In the genomic region with DNA sequence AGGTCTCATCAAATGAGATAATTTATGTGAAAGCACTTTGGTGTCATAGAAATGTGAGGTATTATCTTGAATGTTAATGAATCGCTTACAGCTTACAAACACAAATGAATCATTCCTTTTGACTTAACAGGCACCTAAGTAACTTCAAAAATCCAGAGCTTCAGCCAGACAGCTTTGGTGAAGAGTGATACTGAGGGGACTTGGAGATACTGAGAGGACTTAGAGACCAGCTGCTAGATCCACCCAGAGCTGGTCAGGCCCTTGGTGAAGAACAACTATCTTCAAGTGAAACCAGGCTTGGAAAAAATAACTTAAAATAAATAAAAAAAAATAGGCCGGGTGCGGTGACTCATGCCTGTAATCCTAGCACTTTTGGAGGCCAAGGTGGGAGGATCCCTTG, we compare ENCODE assay signal across 23 cellular contexts. TPM values are rescaled to one million over a fixed set of nuclear protein-coding genes. Genes with fewer than 3 reads are reported as not detected.
DNase-seq lines count a peak whose midpoint lies in the region; ATAC-seq, FAIRE-seq and TF ChIP-seq lines count a peak whose summit lies in the region.
"Had no signal": no experiment of that assay in that cellular context is flagged by ENCODE, and none has a peak within 500 bp of the region (broad histone marks: within the 10 kb centered on the region; RNA-seq: fewer than 3 reads in every experiment).

No MANE protein-coding gene starts in this region.

- no peaks in the 10 kb centered on the region for H3K27me3 ChIP-seq in endothelial cell of umbilical vein (ENCODE audit: control insufficient read depth in 2 of 2, insufficient read depth in 2 of 2, low read length in 2 of 2)
- no peaks in the 10 kb centered on the region for H3K27me3 ChIP-seq in left lung
- H3K27me3 ChIP-seq: right atrium auricular region had no signal

- no peak overlapping the region for H3K9ac ChIP-seq in endothelial cell of umbilical vein (replicated peaks; ENCODE audit: extremely low read depth, insufficient read depth, low read length)
- H3K9ac ChIP-seq: KMS-11 had no signal

- H3K9me3 ChIP-seq in endothelial cell of umbilical vein (replicated peaks; ENCODE audit: control insufficient read depth, insufficient read depth, low read length) (no peaks in the 10 kb centered on the region), left lung (no peaks in the 10 kb centered on the region)
- H3K9me3 ChIP-seq: right atrium auricular region had no signal

- H3K4me1 ChIP-seq in endothelial cell of umbilical vein (ENCODE audit: control insufficient read depth, extremely low read depth, insufficient read depth, low read length), result peaks cover 48% of the 10 kb centered on the region
- peaks cover 8 to 58% of the 10 kb centered on the region in 2 donors for H3K4me1 ChIP-seq in left lung

- no peak overlapping the region for H2AFZ ChIP-seq in endothelial cell of umbilical vein (ENCODE audit: low read depth, low read length)

- no peak for ATAC-seq in left lung
- ATAC-seq: stimulated activated effector memory CD8-positive, alpha-beta T cell treated with anti-CD3 and anti-CD28 coated beads, Interleukin-12 subunit alpha, Interleukin-12 subunit beta, amount 100 ng/mL, for 72 hours had no signal

- no peaks in the 10 kb centered on the region for H3K36me3 ChIP-seq in endothelial cell of umbilical vein (ENCODE audit: control insufficient read depth in 2 of 2, extremely low read depth in 1 of 2, insufficient read depth in 2 of 2, low read length in 2 of 2)
- H3K36me3 ChIP-seq in left lung, result peaks cover 0 to 10% of the 10 kb centered on the region in 2 donors
- H3K36me3 ChIP-seq: right atrium auricular region had no signal

- H3K79me2 ChIP-seq in endothelial cell of umbilical vein (ENCODE audit: control insufficient read depth, insufficient read depth, low read length), result peaks cover 27% of the 10 kb centered on the region

- TF ChIP-seq CTCF in endothelial cell of umbilical vein (IDR thresholded peaks at IDR 0.05; ENCODE audit: extremely low read depth in 1 of 2, insufficient read depth in 1 of 2, low read depth in 1 of 2, low read length in 2 of 2) (no peak), left lung (IDR thresholded peaks at IDR 0.05) (no peak)

- no peak for TF ChIP-seq POLR2A in endothelial cell of umbilical vein (IDR thresholded peaks at IDR 0.05; ENCODE audit: low read depth, low read length)

- dilution Hi-C loops in endothelial cell of umbilical vein (cut with MboI; ENCODE audit: extremely low pct_ligation_motif_present, low sequenced_read_pairs), result no loop called here

- no peaks in the 10 kb centered on the region for H4K20me1 ChIP-seq in endothelial cell of umbilical vein (replicated peaks; ENCODE audit: control insufficient read depth, extremely low read depth, insufficient read depth, low read length)

- H3K9me1 ChIP-seq in endothelial cell of umbilical vein (replicated peaks; ENCODE audit: control insufficient read depth, extremely low read depth, insufficient read depth, low read length), result no peaks in the 10 kb centered on the region

- CTCF ChIA-PET in endothelial cell of umbilical vein (lab: Charles Lee), result interaction anchor here (1.4 to 2.4 kb wide), 3 partner anchors 8 to 201 kb away, joined by 3 to 8 read pairs (median 4); no protein-coding TSS in a partner anchor

- H3K4me3 ChIP-seq in endothelial cell of umbilical vein (replicated peaks in 1 of 3; ENCODE audit: insufficient read depth in 1 of 3, low read depth in 1 of 3, low read length in 3 of 3) (no peak overlapping the region), left lung (no peak overlapping the region)
- H3K4me3 ChIP-seq: lung, right atrium auricular region had no signal

- FAIRE-seq in endothelial cell of umbilical vein (lab: Jason Lieb, UNC), result no peak
- FAIRE-seq: GM12892 had no signal

- DNase-seq in ELR (ENCODE audit: low read depth), result peak; percentile 22
- DNase-seq in RKO (ENCODE audit: low spot score), result peak; percentile 29
- DNase-seq in endothelial cell of umbilical vein (ENCODE audit: low read depth, low spot score), result no peak
- DNase-seq in kidney tubule cell (ENCODE audit: low spot score), result peak; percentile 77
- DNase-seq in activated T-cell treated with anti-CD3 and anti-CD28 coated beads for 4 hours, result no peak
- DNase-seq in left lung, result no peak
- DNase-seq in stimulated activated naive CD4-positive, alpha-beta T cell treated with Interleukin-2 at 50 U/mL for 16 hours (lab: John Stamatoyannopoulos, UW), result no peak
- DNase-seq in HK-2 (ENCODE audit: unreplicated experiment), result no peak
- DNase-seq: activated CD4-positive, alpha-beta T cell treated with anti-CD3 and anti-CD28 coated beads, Interleukin-2, amount 50 U/mL, for 4 hours; activated naive CD4-positive, alpha-beta T cell treated with Interleukin-2 at 50 U/mL for 16 hours; CD4-positive, CD25-positive, alpha-beta regulatory T cell; head of caudate nucleus; NCI-H1105 treated with DMSO at 0.1 percent for 48 hours; NCI-H2171; NCI-H69; occipital lobe; T-helper 1 cell had no signal

- intact Hi-C loops in endothelial cell of umbilical vein (cut with micrococcal nuclease) (no loop called here), left lung (cut with DNase I) (no loop called here)

- POLR2A ChIA-PET in endothelial cell of umbilical vein (lab: Charles Lee), result no interaction called here

- no TSS peak for BruUV-seq in endothelial cell of umbilical vein (replicated peaks; lab: Mats Ljungman, UMichigan)

- no peak overlapping the region for H3K4me2 ChIP-seq in endothelial cell of umbilical vein (ENCODE audit: insufficient read depth, low read length)
- H3K4me2 ChIP-seq: KMS-11 had no signal

- H3K27ac ChIP-seq in endothelial cell of umbilical vein (ENCODE audit: insufficient read depth, low read depth, low read length) (peak overlapping the region; percentile 45), left lung (no peak overlapping the region)
- H3K27ac ChIP-seq: KMS-11, right atrium auricular region had no signal

TF ChIP-seq in endothelial cell of umbilical vein, 7 proteins besides CTCF, POLR2A, EP300 and RAD21:
- TF ChIP-seq FOS (IDR thresholded peaks at IDR 0.05; ENCODE audit: borderline replicate concordance, insufficient read depth, low read length) (peak; percentile 17), MYC (IDR thresholded peaks at IDR 0.05; ENCODE audit: low read depth, low read length) (no peak)
TF ChIP-seq in endothelial cell of umbilical vein: peak in this region for 1.

RNA-seq across cellular contexts. Expression of a gene that starts 16.2 kb away (rescaled TPM):
- total RNA-seq in endothelial cell of umbilical vein (24.8 and 29.7 TPM in 2 replicates), left lung (10 to 100 TPM; 23.6 to 26.2 TPM)
- 47.2 and 55.4 TPM in 2 replicates for polyA plus RNA-seq in endothelial cell of umbilical vein
- 52.3 and 52.6 TPM in 2 replicates for polyA plus RNA-seq in endothelial cell of umbilical vein (2011; cell fraction: cytosol; rRNA removed)
- polyA plus RNA-seq in endothelial cell of umbilical vein (2011; cell fraction: nucleus; rRNA removed), result 190 and 203 TPM in 2 replicates
- polyA plus RNA-seq in endothelial cell of umbilical vein (2012), result 19.3 and 24.1 TPM in 2 replicates
- polyA minus RNA-seq in endothelial cell of umbilical vein, result 27.3 and 33.5 TPM in 2 replicates
- 18.5 TPM for polyA minus RNA-seq in endothelial cell of umbilical vein (2011; cell fraction: cytosol; rRNA and poly(A)+ RNA removed)
- polyA minus RNA-seq in endothelial cell of umbilical vein (2011; cell fraction: nucleus; rRNA and poly(A)+ RNA removed), result 17.6 and 25.4 TPM in 2 replicates

RNA-seq across cellular contexts. Expression of a gene that starts 16.6 kb away (rescaled TPM):
- total RNA-seq in endothelial cell of umbilical vein, result 42.6 and 46.4 TPM in 2 replicates
- polyA plus RNA-seq in endothelial cell of umbilical vein, result 30.7 and 43.2 TPM in 2 replicates
- 60.5 and 64.7 TPM in 2 replicates for polyA plus RNA-seq in endothelial cell of umbilical vein (2011; cell fraction: cytosol; rRNA removed)
- polyA plus RNA-seq in endothelial cell of umbilical vein (2011; cell fraction: nucleus; rRNA removed), result 98.3 and 125 TPM in 2 replicates
- polyA plus RNA-seq in endothelial cell of umbilical vein (2012), result 24.9 and 29.7 TPM in 2 replicates
- polyA minus RNA-seq in endothelial cell of umbilical vein, result 21.5 and 25.7 TPM in 2 replicates
- polyA minus RNA-seq in endothelial cell of umbilical vein (2011; cell fraction: cytosol; rRNA and poly(A)+ RNA removed), result 18.1 TPM
- 13.8 and 19.4 TPM in 2 replicates for polyA minus RNA-seq in endothelial cell of umbilical vein (2011; cell fraction: nucleus; rRNA and poly(A)+ RNA removed)
- 10 to 100 TPM; 24.3 to 32.6 TPM for total RNA-seq in left lung

RNA-seq across cellular contexts. Expression of a gene that starts 20.9 kb away (rescaled TPM):
- total RNA-seq in endothelial cell of umbilical vein (0.38 and 0.44 TPM in 2 replicates), left lung (under 1 TPM; 0.32 to 0.71 TPM)
- 0.12 and 0.16 TPM in 2 replicates for polyA plus RNA-seq in endothelial cell of umbilical vein
- 0.08 and 0.11 TPM in 2 replicates for polyA plus RNA-seq in endothelial cell of umbilical vein (2011; cell fraction: cytosol; rRNA removed)
- polyA plus RNA-seq in endothelial cell of umbilical vein (2011; cell fraction: nucleus; rRNA removed), result 0.12 and 0.15 TPM in 2 replicates
- polyA plus RNA-seq in endothelial cell of umbilical vein (2012), result 0.55 and 0.58 TPM in 2 replicates
- polyA minus RNA-seq in endothelial cell of umbilical vein, result 0.19 TPM in 1 of 2 replicates, not detected in the other
- polyA minus RNA-seq in endothelial cell of umbilical vein (2011; cell fraction: cytosol; rRNA and poly(A)+ RNA removed), result 1.2 TPM
- polyA minus RNA-seq in endothelial cell of umbilical vein (2011; cell fraction: nucleus; rRNA and poly(A)+ RNA removed), result not detected in 2 replicates
- total RNA-seq: myocyte, occipital lobe had no signal

RNA-seq across cellular contexts. Expression of a gene that starts 26.9 kb away (rescaled TPM):
- total RNA-seq in endothelial cell of umbilical vein, result 5.5 and 6.3 TPM in 2 replicates
- 14.2 and 17.0 TPM in 2 replicates for polyA plus RNA-seq in endothelial cell of umbilical vein
- 5.8 and 7.0 TPM in 2 replicates for polyA plus RNA-seq in endothelial cell of umbilical vein (2011; cell fraction: cytosol; rRNA removed)
- 1.3 and 1.7 TPM in 2 replicates for polyA plus RNA-seq in endothelial cell of umbilical vein (2011; cell fraction: nucleus; rRNA removed)
- polyA plus RNA-seq in endothelial cell of umbilical vein (2012), result 3.1 and 3.4 TPM in 2 replicates
- 0.64 and 1.5 TPM in 2 replicates for polyA minus RNA-seq in endothelial cell of umbilical vein
- polyA minus RNA-seq in endothelial cell of umbilical vein (2011; cell fraction: cytosol; rRNA and poly(A)+ RNA removed), result 75.0 TPM
- polyA minus RNA-seq in endothelial cell of umbilical vein (2011; cell fraction: nucleus; rRNA and poly(A)+ RNA removed), result 1.7 and 2.5 TPM in 2 replicates
- total RNA-seq in left lung, result 10 to 100 TPM; 42.1 to 61.5 TPM

RNA-seq across cellular contexts. Expression of a gene that starts 35.7 kb away (rescaled TPM):
- 35.9 and 37.2 TPM in 2 replicates for total RNA-seq in endothelial cell of umbilical vein
- 17.6 and 20.1 TPM in 2 replicates for polyA plus RNA-seq in endothelial cell of umbilical vein
- polyA plus RNA-seq in endothelial cell of umbilical vein (2011; cell fraction: cytosol; rRNA removed), result 26.5 and 28.2 TPM in 2 replicates
- 37.1 and 37.7 TPM in 2 replicates for polyA plus RNA-seq in endothelial cell of umbilical vein (2011; cell fraction: nucleus; rRNA removed)
- 28.0 and 31.1 TPM in 2 replicates for polyA plus RNA-seq in endothelial cell of umbilical vein (2012)
- 20.7 and 20.9 TPM in 2 replicates for polyA minus RNA-seq in endothelial cell of umbilical vein
- 34.8 TPM for polyA minus RNA-seq in endothelial cell of umbilical vein (2011; cell fraction: cytosol; rRNA and poly(A)+ RNA removed)
- polyA minus RNA-seq in endothelial cell of umbilical vein (2011; cell fraction: nucleus; rRNA and poly(A)+ RNA removed), result 6.7 and 7.8 TPM in 2 replicates
- 10 to 100 TPM; 60.4 to 83.1 TPM for total RNA-seq in left lung

Comparison
In these comparisons a context has a peak if more than half of its experiments do, and no peak if none do; other contexts are left out.
1. DNase-seq: peak in ELR (single experiment), RKO (single experiment) and kidney tubule cell (single experiment); none in endothelial cell of umbilical vein (single experiment), activated T-cell treated with anti-CD3 and anti-CD28 coated beads for 4 hours (single experiment), left lung (0 of 2), stimulated activated naive CD4-positive, alpha-beta T cell treated with Interleukin-2 at 50 U/mL for 16 hours (single experiment) and HK-2 (single experiment).